Comparison of ENCODE assay signal across 11 cellular contexts in genomic region chr4:156113138-156113537, GRCh38.
DNase-seq lines count a peak whose midpoint lies in the region; ATAC-seq and TF ChIP-seq lines count a peak whose summit lies in the region.
"Had no signal": no experiment of that assay in that cellular context is flagged by ENCODE, and none has a peak within 500 bp of the region (broad histone marks: within the 10 kb centered on the region; RNA-seq: fewer than 3 reads in every experiment).

No MANE protein-coding gene starts in this region.

- H3K36me3 ChIP-seq in DOHH2 (ENCODE audit: control insufficient read depth, low read length), result no peaks in the 10 kb centered on the region
- no peaks in the 10 kb centered on the region for H3K36me3 ChIP-seq in mesendoderm (ENCODE audit: control insufficient read depth, insufficient read depth, low read length)

- H2BK120ac ChIP-seq in mesendoderm (ENCODE audit: low read depth, low read length), result no peak overlapping the region

- H3K4me1 ChIP-seq in DOHH2 (ENCODE audit: control insufficient read depth, low read length) (no peaks in the 10 kb centered on the region), mesendoderm (ENCODE audit: control insufficient read depth, low read depth, low read length) (peaks cover 5% of the 10 kb centered on the region)

- H3K4ac ChIP-seq in mesendoderm (ENCODE audit: low read depth, low read length), result no peak overlapping the region

- no peak overlapping the region for H2BK5ac ChIP-seq in mesendoderm (ENCODE audit: low read length)

- H3K9me3 ChIP-seq in DOHH2 (ENCODE audit: control insufficient read depth, insufficient read depth, low read length), result no peaks in the 10 kb centered on the region

- no peak overlapping the region for H3K56ac ChIP-seq in mesendoderm (ENCODE audit: low read length)

- H3K27ac ChIP-seq in DOHH2 (ENCODE audit: low read depth, low read length), result no peak overlapping the region
- no peak overlapping the region for H3K27ac ChIP-seq in mesendoderm (ENCODE audit: low read depth, low read length)

- no peaks in the 10 kb centered on the region for H3K9me2 ChIP-seq in DOHH2 (replicated peaks; ENCODE audit: control insufficient read depth, low read length)

- no peak overlapping the region for H3K18ac ChIP-seq in mesendoderm (ENCODE audit: low read length)

- H4K8ac ChIP-seq in mesendoderm (ENCODE audit: low read depth, low read length), result no peak overlapping the region

- no peaks in the 10 kb centered on the region for H3F3A ChIP-seq in DOHH2 (ENCODE audit: control insufficient read depth, insufficient read depth)

- no peak overlapping the region for H4K5ac ChIP-seq in mesendoderm (ENCODE audit: low read length)

- H3K27me3 ChIP-seq in DOHH2 (ENCODE audit: control insufficient read depth, low read length) (no peaks in the 10 kb centered on the region), mesendoderm (ENCODE audit: insufficient read depth, low read length, poor library complexity) (no peaks in the 10 kb centered on the region)

- ATAC-seq in HG02885 (IDR thresholded peaks at IDR 0.05; ENCODE audit: poor library complexity, unreplicated experiment) (peak; percentile 46), HG03139 (IDR thresholded peaks at IDR 0.05; ENCODE audit: unreplicated experiment) (no peak), GM21717 (IDR thresholded peaks at IDR 0.05; ENCODE audit: unreplicated experiment) (no peak)

- H3K4me3 ChIP-seq in DOHH2 (ENCODE audit: low read length) (no peak overlapping the region), mesendoderm (ENCODE audit: low read length) (no peak overlapping the region)

- no peaks in the 10 kb centered on the region for H4K20me1 ChIP-seq in DOHH2 (ENCODE audit: control insufficient read depth, insufficient read depth, low read depth, low read length)

- no peaks in the 10 kb centered on the region for H3K79me1 ChIP-seq in mesendoderm (ENCODE audit: low read length)

- TF ChIP-seq CTCF in DOHH2 (IDR thresholded peaks at IDR 0.05; ENCODE audit: low read depth, low read length, poor library complexity, severe bottlenecking), result peak; percentile 20

- H3K4me2 ChIP-seq in DOHH2 (ENCODE audit: low read length) (no peak overlapping the region), mesendoderm (ENCODE audit: low read length) (no peak overlapping the region)

- no peak overlapping the region for H2AK5ac ChIP-seq in mesendoderm (ENCODE audit: low read length)

- no peaks in the 10 kb centered on the region for H3K79me2 ChIP-seq in DOHH2 (ENCODE audit: control insufficient read depth, low read length)
- H3K79me2 ChIP-seq in mesendoderm (ENCODE audit: control insufficient read depth, insufficient read depth, low read length), result no peaks in the 10 kb centered on the region

- H3K9ac ChIP-seq in mesendoderm (ENCODE audit: low read length), result no peak overlapping the region

- no peak overlapping the region for H2BK15ac ChIP-seq in mesendoderm (replicated peaks; ENCODE audit: low read depth)

- peak; percentile 39 for DNase-seq in SHP77 treated with DMSO at 0.1 percent for 48 hours (lab: John Stamatoyannopoulos, UW)
- peak; percentile 26 for DNase-seq in mesendoderm
- no peak for DNase-seq in OCI-M2 (lab: John Stamatoyannopoulos, UW; ENCODE audit: unreplicated experiment)
- DNase-seq: activated gamma-delta T cell; effector memory CD4-positive, alpha-beta T cell; nephron progenitor cell; stimulated activated CD4-positive, alpha-beta T cell treated with anti-CD3 and anti-CD28 coated beads, Interleukin-1b, Interleukin-23, amount 100 ng/mL, for 48 hours had no signal

- H3K23ac ChIP-seq in mesendoderm (ENCODE audit: low read length), result no peak overlapping the region
